16 cellular contexts compared by ENCODE assay signal in genomic region chr6:19569563-19569962, GRCh38.
"Had no signal": no experiment of that assay in that cellular context is flagged by ENCODE, and none has a peak within 500 bp of the region (broad histone marks: within the 10 kb centered on the region; RNA-seq: fewer than 3 reads in every experiment).

No MANE protein-coding gene starts in this region.

- H3K4me1 ChIP-seq: body of pancreas, foreskin keratinocyte, neural progenitor cell had no signal

- H3K9me3 ChIP-seq: body of pancreas, ovary had no signal

- H3K36me3 ChIP-seq: neural progenitor cell, ovary had no signal

- H3K4me3 ChIP-seq: body of pancreas, lung, neural progenitor cell, ovary had no signal

- H3K27ac ChIP-seq: body of pancreas, foreskin keratinocyte, neural progenitor cell, ovary had no signal

- DNase-seq: activated CD4-positive, alpha-beta T cell treated with anti-CD3 and anti-CD28 coated beads, Interleukin-2, amount 10 ng/mL, durations not matched to agents 7 days and 5 days; activated CD4-positive, CD25-positive, alpha-beta regulatory T cell; activated gamma-delta T cell treated with Interleukin-2 at 50 U/mL for 16 hours; amygdala; body of pancreas; cortex of kidney; effector memory CD4-positive, alpha-beta T cell; foreskin keratinocyte; head of caudate nucleus; left colon; midbrain; ovary; stimulated activated CD4-positive, alpha-beta T cell treated with anti-CD3 and anti-CD28 coated beads, Interleukin-1b, Interleukin-23, amount 100 ng/mL, for 48 hours; stimulated activated naive CD8-positive, alpha-beta T cell treated with anti-CD3 and anti-CD28 coated beads, Interleukin-15, amount 100 ng/mL, for 72 hours had no signal

- H3K27me3 ChIP-seq: body of pancreas, foreskin keratinocyte, neural progenitor cell, ovary had no signal
